Comparison of ENCODE assay signal across 9 cellular contexts in genomic region chr10:100046088-100046487, GRCh38. TPM values are rescaled to one million over a fixed set of nuclear protein-coding genes. Genes with fewer than 3 reads are reported as not detected.
A peak's percentile ranks its signal among the peaks of the same experiment; 100 is the strongest.
DNase-seq lines count a peak whose midpoint lies in the region; FAIRE-seq and TF ChIP-seq lines count a peak whose summit lies in the region.
"Had no signal": no experiment of that assay in that cellular context is flagged by ENCODE, and none has a peak within 500 bp of the region (broad histone marks: within the 10 kb centered on the region; RNA-seq: fewer than 3 reads in every experiment).

No MANE protein-coding gene starts in this region.

- no TSS peak for BruUV-seq in endothelial cell of umbilical vein (replicated peaks; lab: Mats Ljungman, UMichigan)

- TF ChIP-seq POLR2A in endothelial cell of umbilical vein (IDR thresholded peaks at IDR 0.05; ENCODE audit: low read depth, low read length) = no peak

- H3K79me2 ChIP-seq in endothelial cell of umbilical vein (ENCODE audit: control insufficient read depth, insufficient read depth, low read length) = no peaks in the 10 kb centered on the region

- H3K9me1 ChIP-seq in endothelial cell of umbilical vein (replicated peaks; ENCODE audit: control insufficient read depth, extremely low read depth, insufficient read depth, low read length) = no peaks in the 10 kb centered on the region

- TF ChIP-seq CTCF in endothelial cell of umbilical vein (IDR thresholded peaks at IDR 0.05; ENCODE audit: extremely low read depth in 1 of 2, insufficient read depth in 1 of 2, low read depth in 1 of 2, low read length in 2 of 2) = peak; percentile 88 to 94

- POLR2A ChIA-PET in endothelial cell of umbilical vein (lab: Charles Lee) = interaction anchor here (0.5 to 1.1 kb wide), 2 partner anchors 75 to 200 kb away, joined by 3 to 4 read pairs; no protein-coding TSS in a partner anchor

- peak; percentile 32 to 80 (median 75) for DNase-seq in NCI-H1417 (lab: John Stamatoyannopoulos, UW)
- no peak for DNase-seq in NCI-H1417 treated with DMSO at 0.1 percent for 48 hours (lab: John Stamatoyannopoulos, UW)
- DNase-seq in HK-2 (ENCODE audit: unreplicated experiment) = peak; percentile 89
- peak; percentile 75 for DNase-seq in NOMO-1 treated with DMSO at 0.1 percent for 48 hours (lab: John Stamatoyannopoulos, UW; ENCODE audit: unreplicated experiment)
- DNase-seq in activated CD8-positive, alpha-beta memory T cell treated with anti-CD3 and anti-CD28 coated beads for 4 hours (ENCODE audit: low read depth in 2 of 2) = peak; percentile 59 to 65
- DNase-seq in endothelial cell of umbilical vein (ENCODE audit: low read depth, low spot score) = peak; percentile 85
- peak; percentile 75 for DNase-seq in midbrain (lab: John Stamatoyannopoulos, UW)
- peak; percentile 74 to 75 for DNase-seq in stimulated activated CD8-positive, alpha-beta memory T cell treated with anti-CD3 and anti-CD28 coated beads, Interleukin-2, amount 100 ng/mL, for 48 hours (ENCODE audit: low read depth in 2 of 2)

- no peak overlapping the region for H3K4me3 ChIP-seq in endothelial cell of umbilical vein (replicated peaks in 1 of 3; ENCODE audit: insufficient read depth in 1 of 3, low read depth in 1 of 3, low read length in 3 of 3)
- H3K4me3 ChIP-seq: BLaER1 treated with 17β-estradiol and CSF1 and Interleukin-3, amounts not matched to agents 10 nM and 100 nM had no signal

- no peaks in the 10 kb centered on the region for H3K9me3 ChIP-seq in endothelial cell of umbilical vein (replicated peaks; ENCODE audit: control insufficient read depth, insufficient read depth, low read length)
- H3K9me3 ChIP-seq: BLaER1 treated with 17β-estradiol and CSF1 and Interleukin-3, amounts not matched to agents 10 nM and 100 nM had no signal

- no peaks in the 10 kb centered on the region for H3K36me3 ChIP-seq in endothelial cell of umbilical vein (ENCODE audit: control insufficient read depth in 2 of 2, extremely low read depth in 1 of 2, insufficient read depth in 2 of 2, low read length in 2 of 2)
- H3K36me3 ChIP-seq: BLaER1 treated with 17β-estradiol and CSF1 and Interleukin-3, amounts not matched to agents 10 nM and 100 nM had no signal

- peak overlapping the region; percentile 28 for H3K4me2 ChIP-seq in endothelial cell of umbilical vein (ENCODE audit: insufficient read depth, low read length)
- H3K4me2 ChIP-seq: BLaER1 treated with 17β-estradiol and CSF1 and Interleukin-3, amounts not matched to agents 10 nM and 100 nM had no signal

- no peaks in the 10 kb centered on the region for H4K20me1 ChIP-seq in endothelial cell of umbilical vein (replicated peaks; ENCODE audit: control insufficient read depth, extremely low read depth, insufficient read depth, low read length)
- H4K20me1 ChIP-seq: BLaER1 treated with 17β-estradiol and CSF1 and Interleukin-3, amounts not matched to agents 10 nM and 100 nM had no signal

- no peak overlapping the region for H3K27ac ChIP-seq in endothelial cell of umbilical vein (ENCODE audit: insufficient read depth, low read depth, low read length)
- H3K27ac ChIP-seq: BLaER1 treated with 17β-estradiol and CSF1 and Interleukin-3, amounts not matched to agents 10 nM and 100 nM had no signal

- peak; percentile 82 for FAIRE-seq in endothelial cell of umbilical vein (lab: Jason Lieb, UNC)

- peak overlapping the region; percentile 82 for H2AFZ ChIP-seq in endothelial cell of umbilical vein (ENCODE audit: low read depth, low read length)

- H3K4me1 ChIP-seq in endothelial cell of umbilical vein (ENCODE audit: control insufficient read depth, extremely low read depth, insufficient read depth, low read length) = peaks cover 19% of the 10 kb centered on the region

- CTCF ChIA-PET in endothelial cell of umbilical vein (lab: Charles Lee) = interaction anchor here (0.6 to 6.2 kb wide), 69 partner anchors 8 to 314 kb away, joined by 3 to 174 read pairs (median 5); partner anchors contain the start of genes COX15, CUTC and DNMBP

- intact Hi-C loops in endothelial cell of umbilical vein (cut with micrococcal nuclease) = loop anchor here (1.0 to 5.0 kb wide), 5 partner anchors 36 to 314 kb away; partner anchors contain the start of genes COX15 and CUTC

- H3K9ac ChIP-seq in endothelial cell of umbilical vein (replicated peaks; ENCODE audit: extremely low read depth, insufficient read depth, low read length) = peak overlapping the region; percentile 20
- H3K9ac ChIP-seq: BLaER1 treated with 17β-estradiol and CSF1 and Interleukin-3, amounts not matched to agents 10 nM and 100 nM had no signal

- dilution Hi-C loops in endothelial cell of umbilical vein (cut with MboI; ENCODE audit: extremely low pct_ligation_motif_present, low sequenced_read_pairs) = no loop called here

- no peaks in the 10 kb centered on the region for H3K27me3 ChIP-seq in endothelial cell of umbilical vein (ENCODE audit: control insufficient read depth in 2 of 2, insufficient read depth in 2 of 2, low read length in 2 of 2)
- H3K27me3 ChIP-seq: BLaER1 treated with 17β-estradiol and CSF1 and Interleukin-3, amounts not matched to agents 10 nM and 100 nM had no signal

TF ChIP-seq in endothelial cell of umbilical vein, 7 proteins besides CTCF, POLR2A, EP300 and RAD21:
- TF ChIP-seq JUN (IDR thresholded peaks at IDR 0.05; ENCODE audit: borderline replicate concordance, insufficient read depth, insufficient read length, low read depth) (no peak), MAX (IDR thresholded peaks at IDR 0.05; ENCODE audit: insufficient read depth, insufficient read length) (no peak), FOS (IDR thresholded peaks at IDR 0.05; ENCODE audit: borderline replicate concordance, insufficient read depth, low read length) (no peak), MYC (IDR thresholded peaks at IDR 0.05; ENCODE audit: low read depth, low read length) (no peak), EZH2 (IDR thresholded peaks at IDR 0.05; ENCODE audit: borderline replicate concordance, low read depth, low read length, severe bottlenecking) (no peak), POLR2AphosphoS5 (IDR thresholded peaks at IDR 0.05; ENCODE audit: insufficient read depth, low read depth, low read length) (no peak), GATA2 (IDR thresholded peaks at IDR 0.05; ENCODE audit: insufficient read depth, insufficient read length, low read depth, low read length) (no peak)

RNA-seq across cellular contexts. Expression of gene CPN1, which starts 35.6 kb away (rescaled TPM):
- total RNA-seq in endothelial cell of umbilical vein = not detected in 2 replicates
- not detected in 2 replicates for polyA plus RNA-seq in endothelial cell of umbilical vein
- not detected in 2 replicates for polyA plus RNA-seq in endothelial cell of umbilical vein (2011; cell fraction: cytosol; rRNA removed)
- not detected in 2 replicates for polyA plus RNA-seq in endothelial cell of umbilical vein (2011; cell fraction: nucleus; rRNA removed)
- polyA plus RNA-seq in endothelial cell of umbilical vein (2012) = not detected in 2 replicates
- polyA minus RNA-seq in endothelial cell of umbilical vein = 0.15 TPM in 1 of 2 replicates, not detected in the other
- not detected for polyA minus RNA-seq in endothelial cell of umbilical vein (2011; cell fraction: cytosol; rRNA and poly(A)+ RNA removed)
- not detected in 2 replicates for polyA minus RNA-seq in endothelial cell of umbilical vein (2011; cell fraction: nucleus; rRNA and poly(A)+ RNA removed)

RNA-seq across cellular contexts. Expression of gene DNMBP, which starts 36.3 kb away (rescaled TPM):
- total RNA-seq in endothelial cell of umbilical vein = 53.4 and 56.1 TPM in 2 replicates
- polyA plus RNA-seq in endothelial cell of umbilical vein = 28.0 and 32.0 TPM in 2 replicates
- 38.1 and 46.2 TPM in 2 replicates for polyA plus RNA-seq in endothelial cell of umbilical vein (2011; cell fraction: cytosol; rRNA removed)
- polyA plus RNA-seq in endothelial cell of umbilical vein (2011; cell fraction: nucleus; rRNA removed) = 99.9 and 110 TPM in 2 replicates
- 32.2 and 38.9 TPM in 2 replicates for polyA plus RNA-seq in endothelial cell of umbilical vein (2012)
- 45.9 and 49.5 TPM in 2 replicates for polyA minus RNA-seq in endothelial cell of umbilical vein
- polyA minus RNA-seq in endothelial cell of umbilical vein (2011; cell fraction: cytosol; rRNA and poly(A)+ RNA removed) = 5.4 TPM
- polyA minus RNA-seq in endothelial cell of umbilical vein (2011; cell fraction: nucleus; rRNA and poly(A)+ RNA removed) = 72.5 and 97.0 TPM in 2 replicates
